Comparison of ENCODE assay signal across 8 cellular contexts in the genomic region with DNA sequence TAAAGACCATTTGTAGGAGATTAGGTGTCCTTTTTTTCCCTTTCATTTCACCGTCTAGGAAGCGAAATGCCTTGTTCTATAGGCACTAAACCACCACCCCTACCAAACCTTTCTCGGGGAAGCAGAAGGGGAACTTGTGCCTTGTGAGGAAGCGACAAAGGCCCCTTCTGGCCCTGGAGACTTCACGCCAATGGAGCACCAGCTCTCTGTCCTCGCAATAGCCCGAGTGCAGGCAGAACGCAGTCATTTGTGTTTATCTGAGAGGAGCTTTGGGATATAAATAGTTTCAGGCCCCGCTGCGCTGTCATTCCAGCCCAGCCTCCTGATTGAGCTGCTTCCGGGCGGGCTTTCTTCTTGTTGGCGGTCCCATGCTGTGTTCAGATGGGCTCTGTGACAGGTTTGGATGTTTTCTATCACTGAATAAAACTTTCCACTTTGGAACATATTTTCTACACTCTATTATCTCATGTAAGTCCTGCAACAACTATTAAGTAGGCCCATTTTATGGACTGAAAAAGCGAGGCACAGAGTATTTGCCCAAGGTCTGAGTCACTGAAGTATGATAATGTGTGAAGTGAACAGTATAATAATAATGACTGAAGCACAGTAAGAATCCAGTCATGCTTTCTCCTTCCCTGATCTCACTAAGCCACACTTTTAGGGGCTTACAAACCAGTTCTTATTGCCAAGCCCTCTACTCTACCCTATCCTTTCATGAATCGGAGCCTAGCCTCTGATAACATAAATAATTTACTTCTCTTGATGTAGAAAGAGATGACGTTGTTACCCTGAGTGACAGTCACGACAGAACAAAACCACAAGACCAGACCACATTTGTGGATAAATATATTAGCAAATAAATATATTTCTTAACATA. TPM values are rescaled to one million over a fixed set of nuclear protein-coding genes. Genes with fewer than 3 reads are reported as not detected.
A peak's percentile ranks its signal among the peaks of the same experiment; 100 is the strongest.
DNase-seq lines count a peak whose midpoint lies in the region; ATAC-seq and TF ChIP-seq lines count a peak whose summit lies in the region.

No MANE protein-coding gene starts in this region.

- H3K27me3 ChIP-seq in MM.1S (replicated peaks; ENCODE audit: insufficient read depth, low read length) (no peaks in the 10 kb centered on the region), ovary (no peaks in the 10 kb centered on the region)

- H4K20me1 ChIP-seq in MM.1S (ENCODE audit: insufficient read depth, low read length), result no peaks in the 10 kb centered on the region

- H3K9me3 Mint-ChIP-seq in activated T-helper 2 cell treated with anti-CD3 and anti-CD28 coated beads, Interferon-gamma antibody, Interleukin-2, Interleukin-4, amounts not matched to agents 10 μg/mL and 5 μg/mL and 100 μg/mL, durations not matched to agents 14 hours and 24 hours and 36 hours, result no peaks in the 10 kb centered on the region

- H3K79me2 ChIP-seq in MM.1S (ENCODE audit: low read length), result peaks cover 36% of the 10 kb centered on the region

- H3K9me3 ChIP-seq in MM.1S (replicated peaks; ENCODE audit: insufficient read depth, low read length) (no peaks in the 10 kb centered on the region), ovary (no peaks in the 10 kb centered on the region)

- peaks cover 63% of the 10 kb centered on the region for H3K36me3 Mint-ChIP-seq in activated T-helper 2 cell treated with anti-CD3 and anti-CD28 coated beads, Interferon-gamma antibody, Interleukin-2, Interleukin-4, amounts not matched to agents 10 μg/mL and 5 μg/mL and 100 μg/mL, durations not matched to agents 14 hours and 24 hours and 36 hours (ENCODE audit: low read depth)

- peaks cover 15% of the 10 kb centered on the region; the same call in 1 of the 2 replicates for H3K4me1 ChIP-seq in MM.1S (ENCODE audit: low read length)
- peaks cover 5% of the 10 kb centered on the region for H3K4me1 ChIP-seq in ovary (ENCODE audit: insufficient read depth)

- H3K27ac ChIP-seq in MM.1S (ENCODE audit: low read length), result peak overlapping the region; percentile 79
- H3K27ac ChIP-seq in ovary, result peak overlapping the region in 1 of 2 donors; percentile 90

- DNase-seq in GM12864 (ENCODE audit: low read depth), result no peak
- DNase-seq in MM.1S, result peak; percentile 49
- no peak for DNase-seq in activated T-helper 2 cell treated with anti-CD3 and anti-CD28 coated beads, Interferon-gamma antibody, Interleukin-2, Interleukin-4, amounts not matched to agents 10 μg/mL and 5 μg/mL and 100 μg/mL, durations not matched to agents 14 hours and 24 hours and 36 hours (ENCODE audit: low spot score)
- peak; percentile 47 for DNase-seq in germinal center (ENCODE audit: low spot score)
- DNase-seq in ovary, result peak in 4 of 5 donors; percentile 24 to 46 (median 44)

- H3K4me3 ChIP-seq in GM12864 (ENCODE audit: low read depth, low read length), result peak overlapping the region; percentile 84
- H3K4me3 ChIP-seq in MM.1S (ENCODE audit: low read length), result peak overlapping the region; percentile 84
- H3K4me3 ChIP-seq in ovary, result peak overlapping the region; percentile 89

- peaks cover 19% of the 10 kb centered on the region for H3F3A ChIP-seq in MM.1S (ENCODE audit: insufficient read depth, low read length)

- H3K27me3 Mint-ChIP-seq in activated T-helper 2 cell treated with anti-CD3 and anti-CD28 coated beads, Interferon-gamma antibody, Interleukin-2, Interleukin-4, amounts not matched to agents 10 μg/mL and 5 μg/mL and 100 μg/mL, durations not matched to agents 14 hours and 24 hours and 36 hours (ENCODE audit: low read depth), result no peaks in the 10 kb centered on the region

- TF ChIP-seq CTCF in GM12864 (IDR thresholded peaks at IDR 0.05; ENCODE audit: low read depth, low read length, missing control alignments) (no peak), MM.1S (IDR thresholded peaks at IDR 0.05; ENCODE audit: low read length) (no peak), ovary (IDR thresholded peaks at IDR 0.05) (no peak)

- H3K4me2 ChIP-seq in MM.1S (ENCODE audit: low read depth, low read length), result peak overlapping the region; percentile 91

- H3K27ac Mint-ChIP-seq in activated T-helper 2 cell treated with anti-CD3 and anti-CD28 coated beads, Interferon-gamma antibody, Interleukin-2, Interleukin-4, amounts not matched to agents 10 μg/mL and 5 μg/mL and 100 μg/mL, durations not matched to agents 14 hours and 24 hours and 36 hours, result peak overlapping the region; percentile 90

- H3K4me3 Mint-ChIP-seq in activated T-helper 2 cell treated with anti-CD3 and anti-CD28 coated beads, Interferon-gamma antibody, Interleukin-2, Interleukin-4, amounts not matched to agents 10 μg/mL and 5 μg/mL and 100 μg/mL, durations not matched to agents 14 hours and 24 hours and 36 hours (ENCODE audit: low read depth), result peak overlapping the region; percentile 100

- no peak for TF ChIP-seq EP300 in ovary (IDR thresholded peaks at IDR 0.05)

- WGBS in ovary, 3 donors, result 16 to 20% (median 18%) methylated on average over 17 of the region's 17 CpGs

- H3K9ac ChIP-seq in MM.1S (ENCODE audit: low read length), result peak overlapping the region; percentile 90

- H3K9me2 ChIP-seq in MM.1S (replicated peaks; ENCODE audit: insufficient read depth, low read length), result no peaks in the 10 kb centered on the region

- H2AFZ ChIP-seq in MM.1S (ENCODE audit: low read length), result peak overlapping the region; percentile 75

- intact Hi-C loops in activated T-helper 2 cell treated with anti-CD3 and anti-CD28 coated beads, Interferon-gamma antibody, Interleukin-2, Interleukin-4, amounts not matched to agents 10 μg/mL and 5 μg/mL and 100 μg/mL, durations not matched to agents 14 hours and 24 hours and 36 hours (cut with micrococcal nuclease), result loop anchor here (1.0 to 2.0 kb wide), 3 partner anchors 24 to 64 kb away; partner anchors contain the start of gene RNF43
- intact Hi-C loops in ovary (cut with DNase I), result no loop called here

- TF ChIP-seq POLR2A in ovary (IDR thresholded peaks at IDR 0.05), result no peak

- ATAC-seq in HG03342 (IDR thresholded peaks at IDR 0.05; ENCODE audit: unreplicated experiment) (no peak), HG02623 (IDR thresholded peaks at IDR 0.05; ENCODE audit: unreplicated experiment) (no peak), HG03097 (IDR thresholded peaks at IDR 0.05; ENCODE audit: low FRiP score, unreplicated experiment) (no peak)

- H3K4me1 Mint-ChIP-seq in activated T-helper 2 cell treated with anti-CD3 and anti-CD28 coated beads, Interferon-gamma antibody, Interleukin-2, Interleukin-4, amounts not matched to agents 10 μg/mL and 5 μg/mL and 100 μg/mL, durations not matched to agents 14 hours and 24 hours and 36 hours (ENCODE audit: low read depth), result peaks cover 41% of the 10 kb centered on the region

- H3K36me3 ChIP-seq in MM.1S (replicated peaks; ENCODE audit: insufficient read depth, low read length), result peaks cover 9% of the 10 kb centered on the region
- H3K36me3 ChIP-seq in ovary, result no peaks in the 10 kb centered on the region

RNA-seq across cellular contexts. Expression of gene SUPT4H1, which starts 1.1 kb away (rescaled TPM):
- 153 and 160 TPM in 2 replicates for total RNA-seq in activated T-helper 2 cell treated with anti-CD3 and anti-CD28 coated beads, Interferon-gamma antibody, Interleukin-2, Interleukin-4, amounts not matched to agents 10 μg/mL and 5 μg/mL and 100 μg/mL, durations not matched to agents 14 hours and 24 hours and 36 hours
- 10 to 100 TPM; 43.7 to 73.6 (median 50.0) TPM for total RNA-seq in ovary
- polyA plus RNA-seq in ovary, result 100 to 1,000 TPM in 1 of 2 donors, 10 to 100 TPM in 1; 86.2 to 182 TPM

RNA-seq across cellular contexts. Expression of gene TSPOAP1, which starts 24.5 kb away (rescaled TPM):
- 21.9 and 22.3 TPM in 2 replicates for total RNA-seq in activated T-helper 2 cell treated with anti-CD3 and anti-CD28 coated beads, Interferon-gamma antibody, Interleukin-2, Interleukin-4, amounts not matched to agents 10 μg/mL and 5 μg/mL and 100 μg/mL, durations not matched to agents 14 hours and 24 hours and 36 hours
- total RNA-seq in ovary, result 10 to 100 TPM; 22.8 to 49.1 (median 37.5) TPM
- 10 to 100 TPM in 1 of 2 donors, 1 to 10 TPM in 1; 8.3 to 46.2 TPM for polyA plus RNA-seq in ovary

Comparison
In these comparisons a context has a peak if more than half of its experiments do, and no peak if none do; other contexts are left out.
1. DNase-seq: peak in MM.1S (single experiment), germinal center (single experiment) and ovary (4 of 5); none in GM12864 (single experiment) and activated T-helper 2 cell treated with anti-CD3 and anti-CD28 coated beads, Interferon-gamma antibody, Interleukin-2, Interleukin-4, amounts not matched to agents 10 μg/mL and 5 μg/mL and 100 μg/mL, durations not matched to agents 14 hours and 24 hours and 36 hours (single experiment).
2. Peak in every context shown above with its lines, with median percentiles within 50 percentile points of each other: H3K4me3 ChIP-seq.